8 cellular contexts compared by ENCODE assay signal in the genomic region with DNA sequence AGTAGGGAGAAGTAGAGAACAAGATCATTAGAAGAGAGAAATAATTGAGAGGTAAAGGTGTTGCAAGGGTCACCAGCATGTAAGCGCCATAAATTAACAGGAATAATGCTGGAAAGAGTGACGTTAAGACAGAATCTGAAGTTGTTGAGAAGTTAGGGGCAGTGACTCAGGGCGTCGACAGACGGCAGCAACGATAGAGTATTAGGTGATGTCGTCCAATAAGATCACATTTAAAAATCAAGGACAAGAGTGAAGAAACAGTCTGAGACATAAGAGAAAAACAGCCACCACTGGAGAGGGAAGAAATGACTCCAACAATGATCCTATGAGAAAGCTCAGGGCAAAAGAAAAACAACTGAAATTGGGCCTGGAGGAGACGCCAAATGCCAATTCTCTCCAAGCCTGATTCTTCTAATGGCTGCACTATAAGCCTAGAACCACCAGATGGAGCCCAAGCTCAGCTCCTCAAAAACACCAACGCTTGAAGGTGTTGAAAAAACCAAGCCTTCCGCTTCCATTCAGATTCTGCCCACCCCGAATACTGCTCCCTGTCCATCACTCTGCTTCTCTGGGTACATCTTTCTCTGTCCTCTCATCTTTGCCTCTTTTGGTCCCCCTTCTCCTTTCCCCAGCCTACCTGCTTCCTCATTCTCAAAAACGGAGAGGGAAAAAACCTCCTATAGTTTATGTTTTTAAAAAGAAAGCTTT.
DNase-seq lines count a peak whose midpoint lies in the region; ATAC-seq and TF ChIP-seq lines count a peak whose summit lies in the region.

No MANE protein-coding gene starts in this region.

- DNase-seq in SIG-M5 treated with dmso at 0.1 percent for 504 hours (lab: John Stamatoyannopoulos, UW; ENCODE audit: unreplicated experiment), result peak; percentile 49
- DNase-seq in SIG-M5 (lab: John Stamatoyannopoulos, UW), result no peak
- DNase-seq in NCI-H2107 (lab: John Stamatoyannopoulos, UW), result peak; percentile 81
- peak; percentile 33 for DNase-seq in UCSD-AML1 (lab: John Stamatoyannopoulos, UW; ENCODE audit: unreplicated experiment)
- DNase-seq in brain microvascular endothelial cell, result peak; percentile 81
- DNase-seq in iPS-NIHi11 (ENCODE audit: low spot score), result peak; percentile 75
- DNase-seq in stimulated activated CD4-positive, alpha-beta T cell treated with anti-CD3 and anti-CD28 coated beads, Interleukin-12 subunit alpha, Interleukin-12 subunit beta, amount 100 ng/mL, for 24 hours (ENCODE audit: low read depth in 2 of 2), result peak; percentile 33 to 42

- no peak for ATAC-seq in GM21825 (IDR thresholded peaks at IDR 0.05; ENCODE audit: unreplicated experiment)

- H3K4me3 ChIP-seq in brain microvascular endothelial cell (ENCODE audit: low read depth, low read length), result no peak overlapping the region

- H3K36me3 ChIP-seq in brain microvascular endothelial cell (replicated peaks), result peaks cover 10% of the 10 kb centered on the region

- in situ Hi-C loops in brain microvascular endothelial cell (cut with HindIII; ENCODE audit: low pct_ligation_motif_present, low sequenced_read_pairs), result loop anchor here (10.0 to 25.0 kb wide), 2 partner anchors 86 to 189 kb away; no protein-coding TSS in a partner anchor

- no peaks in the 10 kb centered on the region for H3K27me3 ChIP-seq in brain microvascular endothelial cell (replicated peaks)

- peak overlapping the region; percentile 86 for H3K27ac ChIP-seq in brain microvascular endothelial cell

- peak; percentile 94 for TF ChIP-seq CTCF in brain microvascular endothelial cell (IDR thresholded peaks at IDR 0.05; ENCODE audit: low read depth, low read length, missing control alignments)
